Comparison of ENCODE assay signal across 21 cellular contexts in the genomic region with DNA sequence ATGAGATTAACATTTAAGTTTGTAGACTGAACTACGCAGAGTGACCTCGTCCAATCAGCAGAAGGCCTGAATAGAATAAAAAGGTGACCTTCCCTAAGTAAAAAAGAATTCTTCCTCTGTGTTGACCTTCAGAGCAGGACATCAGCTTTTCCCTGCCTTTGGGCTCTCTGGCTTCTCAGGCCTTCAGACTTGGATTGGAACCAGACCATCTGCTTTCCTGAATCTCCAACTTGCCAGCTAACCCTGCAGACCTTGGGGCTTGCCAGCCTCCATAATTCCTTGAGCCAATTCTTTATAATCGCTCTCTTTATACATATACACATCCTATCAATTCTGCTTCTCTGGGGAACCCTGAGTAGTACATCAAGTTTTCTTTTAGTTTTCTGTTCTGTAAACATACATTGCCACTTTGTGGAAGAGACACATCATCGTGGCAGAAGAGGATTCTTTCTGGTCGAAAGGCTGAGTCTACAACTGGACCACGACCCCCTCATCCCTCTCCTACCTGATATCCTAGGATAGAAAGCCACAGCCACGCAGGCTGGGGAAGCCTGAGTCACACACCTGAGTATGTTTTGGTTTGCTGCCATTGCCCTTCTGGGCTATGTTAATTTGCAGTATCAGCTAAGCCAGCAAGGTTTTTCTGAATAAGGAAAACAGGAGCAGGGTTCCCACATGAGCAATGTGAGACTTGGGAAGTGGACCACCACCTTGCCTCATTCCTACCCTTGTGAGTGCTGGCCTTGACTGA.
"Had no signal": no experiment of that assay in that cellular context is flagged by ENCODE, and none has a peak within 500 bp of the region (broad histone marks: within the 10 kb centered on the region; RNA-seq: fewer than 3 reads in every experiment).

No MANE protein-coding gene starts in this region.

- H3K4me3 Mint-ChIP-seq: naive thymus-derived CD4-positive, alpha-beta T cell; stimulated activated naive B cell treated with anti-CD40 and anti-IgM and Interleukin-4, amounts not matched to agents 10 μg/mL and 1 μg/mL and 100 μg/mL, for 72 hours; stimulated activated naive CD8-positive, alpha-beta T cell treated with anti-CD3 and anti-CD28 coated beads, Interleukin-15, amount 100 ng/mL, for 72 hours had no signal

- H3K4me3 ChIP-seq: colonic mucosa, heart left ventricle, lower lobe of right lung, spleen, testis, tibial nerve had no signal

- FAIRE-seq: frontal cortex had no signal

- H3K27me3 Mint-ChIP-seq: naive thymus-derived CD4-positive, alpha-beta T cell; stimulated activated naive B cell treated with anti-CD40 and anti-IgM and Interleukin-4, amounts not matched to agents 10 μg/mL and 1 μg/mL and 100 μg/mL, for 72 hours; stimulated activated naive CD8-positive, alpha-beta T cell treated with anti-CD3 and anti-CD28 coated beads, Interleukin-15, amount 100 ng/mL, for 72 hours had no signal

- H3K36me3 ChIP-seq: colonic mucosa, heart left ventricle, lower lobe of right lung, neutrophil, spleen, tibial nerve had no signal

- DNase-seq: cerebellar nuclear complex; colonic mucosa; dermis blood vessel endothelial cell; erythroblast; heart left ventricle; hippocampal formation; lower lobe of right lung; mesenchymal stem cell; naive thymus-derived CD4-positive, alpha-beta T cell; posterior cingulate gyrus; spleen; stimulated activated CD4-positive, alpha-beta T cell treated with anti-CD3 and anti-CD28 coated beads, Interleukin-15, amount 100 ng/mL, for 24 hours; stimulated activated CD4-positive, alpha-beta T cell treated with anti-CD3 and anti-CD28 coated beads, Interleukin-1b, Interleukin-23, amount 100 ng/mL, for 48 hours; stimulated activated CD4-positive, alpha-beta T cell treated with anti-CD3 and anti-CD28 coated beads, Interleukin-4, amount 100 ng/mL, for 4 hours; stimulated activated naive B cell treated with anti-CD40 and anti-IgM and Interleukin-4, amounts not matched to agents 10 μg/mL and 1 μg/mL and 100 μg/mL, for 72 hours; stimulated activated naive CD8-positive, alpha-beta T cell treated with anti-CD3 and anti-CD28 coated beads, Interleukin-15, amount 100 ng/mL, for 72 hours; testis had no signal

- H3K27ac ChIP-seq: colonic mucosa, heart left ventricle, lower lobe of right lung, neutrophil, spleen, testis, tibial nerve had no signal

- ATAC-seq: heart left ventricle; lower lobe of right lung; naive thymus-derived CD4-positive, alpha-beta T cell; sciatic nerve; stimulated activated naive B cell treated with anti-CD40 and anti-IgM and Interleukin-4, amounts not matched to agents 10 μg/mL and 1 μg/mL and 100 μg/mL, for 72 hours; stimulated activated naive CD8-positive, alpha-beta T cell treated with anti-CD3 and anti-CD28 coated beads, Interleukin-15, amount 100 ng/mL, for 72 hours had no signal

- H3K9me3 ChIP-seq: colonic mucosa, heart left ventricle, lower lobe of right lung, neutrophil, testis, tibial nerve had no signal

- H3K4me1 Mint-ChIP-seq: naive thymus-derived CD4-positive, alpha-beta T cell; stimulated activated naive B cell treated with anti-CD40 and anti-IgM and Interleukin-4, amounts not matched to agents 10 μg/mL and 1 μg/mL and 100 μg/mL, for 72 hours; stimulated activated naive CD8-positive, alpha-beta T cell treated with anti-CD3 and anti-CD28 coated beads, Interleukin-15, amount 100 ng/mL, for 72 hours had no signal

- H3K27me3 ChIP-seq: colonic mucosa, heart left ventricle, neutrophil, spleen, testis, tibial nerve had no signal

- H3K4me1 ChIP-seq: colonic mucosa, lower lobe of right lung, spleen, testis had no signal

- H3K27ac Mint-ChIP-seq: naive thymus-derived CD4-positive, alpha-beta T cell; stimulated activated naive B cell treated with anti-CD40 and anti-IgM and Interleukin-4, amounts not matched to agents 10 μg/mL and 1 μg/mL and 100 μg/mL, for 72 hours; stimulated activated naive CD8-positive, alpha-beta T cell treated with anti-CD3 and anti-CD28 coated beads, Interleukin-15, amount 100 ng/mL, for 72 hours had no signal

- H3K36me3 Mint-ChIP-seq: stimulated activated naive B cell treated with anti-CD40 and anti-IgM and Interleukin-4, amounts not matched to agents 10 μg/mL and 1 μg/mL and 100 μg/mL, for 72 hours had no signal
